ENCODE assay signal across 30 cellular contexts in genomic region chr18:75531851-75532241, GRCh38.
"Had no signal": no experiment of that assay in that cellular context is flagged by ENCODE, and none has a peak within 500 bp of the region (broad histone marks: within the 10 kb centered on the region; RNA-seq: fewer than 3 reads in every experiment).

No MANE protein-coding gene starts in this region.

- DNase-seq: activated CD4-positive, alpha-beta memory T cell treated with anti-CD3 and anti-CD28 coated beads, Interleukin-2, amount 10 ng/mL, durations not matched to agents 7 days and 5 days; activated CD4-positive, alpha-beta T cell treated with anti-CD3 and anti-CD28 coated beads, Interleukin-2, amount 10 ng/mL, durations not matched to agents 7 days and 5 days; activated CD8-positive, alpha-beta memory T cell treated with anti-CD3 and anti-CD28 coated beads, Interleukin-2, amount 50 U/mL, for 48 hours; activated gamma-delta T cell treated with Interleukin-2 at 50 U/mL for 16 hours; activated naive CD4-positive, alpha-beta T cell treated with anti-CD3 and anti-CD28 coated beads, Interleukin-2, amount 50 U/mL, for 16 hours; activated naive CD8-positive, alpha-beta T cell treated with anti-CD3 and anti-CD28 coated beads, Interleukin-2, amount 50 U/mL, for 24 hours; activated T-cell treated with anti-CD3 and anti-CD28 coated beads, Interleukin-2, amount 50 U/mL, for 24 hours; amygdala; caudate nucleus; cortex of kidney; foreskin keratinocyte; heart right ventricle; left cardiac atrium; mammary epithelial cell; naive B cell; posterior cingulate gyrus; small intestine; stimulated activated CD4-positive, alpha-beta T cell treated with anti-CD3 and anti-CD28 coated beads, Interleukin-1b, Interleukin-23, amount 100 ng/mL, for 48 hours; stimulated activated CD4-positive, alpha-beta T cell treated with anti-CD3 and anti-CD28 coated beads, Interleukin-4, amount 100 ng/mL, for 4 hours; stimulated activated CD8-positive, alpha-beta memory T cell treated with anti-CD3 and anti-CD28 coated beads, Interleukin-4, amount 100 ng/mL, for 48 hours; stimulated activated naive CD8-positive, alpha-beta T cell treated with anti-CD3 and anti-CD28 coated beads, Interleukin-15, amount 100 ng/mL, for 72 hours; substantia nigra; T-helper 17 cell; T1000; uterus; WERI-Rb-1 had no signal

- H3K27me3 Mint-ChIP-seq: stimulated activated memory B cell treated with anti-CD40 and anti-IgM and Interleukin-4, amounts not matched to agents 10 μg/mL and 1 μg/mL and 100 μg/mL, for 72 hours had no signal

- H3K4me3 Mint-ChIP-seq: activated CD4-positive, alpha-beta memory T cell treated with anti-CD3 and anti-CD28 coated beads, Interleukin-2, amount 10 ng/mL, durations not matched to agents 7 days and 5 days; activated CD4-positive, alpha-beta T cell treated with anti-CD3 and anti-CD28 coated beads, Interleukin-2, amount 10 ng/mL, durations not matched to agents 7 days and 5 days; activated naive CD8-positive, alpha-beta T cell treated with anti-CD3 and anti-CD28 coated beads, Interleukin-2, amount 50 U/mL, for 24 hours; activated T-cell treated with anti-CD3 and anti-CD28 coated beads, Interleukin-2, amount 50 U/mL, for 24 hours; naive B cell; stimulated activated memory B cell treated with anti-CD40 and anti-IgM and Interleukin-4, amounts not matched to agents 10 μg/mL and 1 μg/mL and 100 μg/mL, for 72 hours; stimulated activated naive CD8-positive, alpha-beta T cell treated with anti-CD3 and anti-CD28 coated beads, Interleukin-15, amount 100 ng/mL, for 72 hours; T-helper 17 cell; type B pancreatic cell had no signal

- H3K4me3 ChIP-seq: heart right ventricle, uterus had no signal

- H3K27me3 ChIP-seq: foreskin keratinocyte, heart right ventricle, uterus had no signal

- H3K9me3 ChIP-seq: heart right ventricle, uterus had no signal

- H3K36me3 ChIP-seq: heart right ventricle, uterus, WERI-Rb-1 had no signal

- H3K9me3 Mint-ChIP-seq: activated CD4-positive, alpha-beta memory T cell treated with anti-CD3 and anti-CD28 coated beads, Interleukin-2, amount 10 ng/mL, durations not matched to agents 7 days and 5 days; activated CD4-positive, alpha-beta T cell treated with anti-CD3 and anti-CD28 coated beads, Interleukin-2, amount 10 ng/mL, durations not matched to agents 7 days and 5 days; activated naive CD8-positive, alpha-beta T cell treated with anti-CD3 and anti-CD28 coated beads, Interleukin-2, amount 50 U/mL, for 24 hours; activated T-cell treated with anti-CD3 and anti-CD28 coated beads, Interleukin-2, amount 50 U/mL, for 24 hours; stimulated activated memory B cell treated with anti-CD40 and anti-IgM and Interleukin-4, amounts not matched to agents 10 μg/mL and 1 μg/mL and 100 μg/mL, for 72 hours; stimulated activated naive CD8-positive, alpha-beta T cell treated with anti-CD3 and anti-CD28 coated beads, Interleukin-15, amount 100 ng/mL, for 72 hours; type B pancreatic cell had no signal

- ATAC-seq: activated CD4-positive, CD25-positive, alpha-beta regulatory T cell treated with anti-CD3 and anti-CD28 coated beads, Interleukin-2, amount 50 U/mL, for 24 hours; activated naive CD8-positive, alpha-beta T cell treated with anti-CD3 and anti-CD28 coated beads, Interleukin-2, amount 50 U/mL, for 24 hours; foreskin keratinocyte; sciatic nerve; stimulated activated memory B cell treated with anti-CD40 and anti-IgM and Interleukin-4, amounts not matched to agents 10 μg/mL and 1 μg/mL and 100 μg/mL, for 72 hours; stimulated activated naive CD8-positive, alpha-beta T cell treated with anti-CD3 and anti-CD28 coated beads, Interleukin-15, amount 100 ng/mL, for 72 hours; T-helper 17 cell had no signal

- H3K4me1 Mint-ChIP-seq: activated CD4-positive, alpha-beta memory T cell treated with anti-CD3 and anti-CD28 coated beads, Interleukin-2, amount 10 ng/mL, durations not matched to agents 7 days and 5 days; activated CD4-positive, alpha-beta T cell treated with anti-CD3 and anti-CD28 coated beads, Interleukin-2, amount 10 ng/mL, durations not matched to agents 7 days and 5 days; activated naive CD8-positive, alpha-beta T cell treated with anti-CD3 and anti-CD28 coated beads, Interleukin-2, amount 50 U/mL, for 24 hours; naive B cell; stimulated activated memory B cell treated with anti-CD40 and anti-IgM and Interleukin-4, amounts not matched to agents 10 μg/mL and 1 μg/mL and 100 μg/mL, for 72 hours; stimulated activated naive CD8-positive, alpha-beta T cell treated with anti-CD3 and anti-CD28 coated beads, Interleukin-15, amount 100 ng/mL, for 72 hours had no signal

- H3K4me1 ChIP-seq: foreskin keratinocyte, heart right ventricle, uterus had no signal

- H3K27ac Mint-ChIP-seq: activated CD4-positive, alpha-beta memory T cell treated with anti-CD3 and anti-CD28 coated beads, Interleukin-2, amount 10 ng/mL, durations not matched to agents 7 days and 5 days; activated CD4-positive, alpha-beta T cell treated with anti-CD3 and anti-CD28 coated beads, Interleukin-2, amount 10 ng/mL, durations not matched to agents 7 days and 5 days; activated naive CD8-positive, alpha-beta T cell treated with anti-CD3 and anti-CD28 coated beads, Interleukin-2, amount 50 U/mL, for 24 hours; activated T-cell treated with anti-CD3 and anti-CD28 coated beads, Interleukin-2, amount 50 U/mL, for 24 hours; naive B cell; stimulated activated memory B cell treated with anti-CD40 and anti-IgM and Interleukin-4, amounts not matched to agents 10 μg/mL and 1 μg/mL and 100 μg/mL, for 72 hours; stimulated activated naive CD8-positive, alpha-beta T cell treated with anti-CD3 and anti-CD28 coated beads, Interleukin-15, amount 100 ng/mL, for 72 hours; T-helper 17 cell; type B pancreatic cell had no signal

- H3K27ac ChIP-seq: foreskin keratinocyte, uterus, WERI-Rb-1 had no signal

- H3K36me3 Mint-ChIP-seq: naive B cell; stimulated activated memory B cell treated with anti-CD40 and anti-IgM and Interleukin-4, amounts not matched to agents 10 μg/mL and 1 μg/mL and 100 μg/mL, for 72 hours; type B pancreatic cell had no signal
